1 cellular context compared by ENCODE assay signal in genomic region chr1:212040629-212041028, GRCh38.
TF ChIP-seq lines count a peak whose summit lies in the region.

No MANE protein-coding gene starts in this region.

TF ChIP-seq in SK-N-SH, 30 proteins besides CTCF, POLR2A, EP300 and RAD21 (continued from another document):
- TF ChIP-seq NFIC (IDR thresholded peaks at IDR 0.05; ENCODE audit: borderline replicate concordance) (no peak), FOXM1 (IDR thresholded peaks at IDR 0.05; ENCODE audit: low read depth) (no peak), SIN3A (IDR thresholded peaks at IDR 0.05; ENCODE audit: borderline replicate concordance, low read depth, low read length) (no peak), PBX3 (IDR thresholded peaks at IDR 0.05) (no peak), EZH2phosphoT487 (IDR thresholded peaks at IDR 0.05; ENCODE audit: borderline replicate concordance, low read depth) (no peak), GABPA (IDR thresholded peaks at IDR 0.05; ENCODE audit: low read depth) (no peak), RXRA (IDR thresholded peaks at IDR 0.05; ENCODE audit: borderline replicate concordance, low read depth) (no peak), REST (IDR thresholded peaks at IDR 0.05; ENCODE audit: low read depth, low read length) (no peak), SMC3 (IDR thresholded peaks at IDR 0.05; ENCODE audit: low read depth, low read length) (no peak)
- TF ChIP-seq, protein P1, sequence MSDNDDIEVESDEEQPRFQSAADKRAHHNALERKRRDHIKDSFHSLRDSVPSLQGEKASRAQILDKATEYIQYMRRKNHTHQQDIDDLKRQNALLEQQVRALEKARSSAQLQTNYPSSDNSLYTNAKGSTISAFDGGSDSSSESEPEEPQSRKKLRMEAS (IDR thresholded peaks at IDR 0.05; ENCODE audit: low read depth), result no peak
- TF ChIP-seq, protein P2, sequence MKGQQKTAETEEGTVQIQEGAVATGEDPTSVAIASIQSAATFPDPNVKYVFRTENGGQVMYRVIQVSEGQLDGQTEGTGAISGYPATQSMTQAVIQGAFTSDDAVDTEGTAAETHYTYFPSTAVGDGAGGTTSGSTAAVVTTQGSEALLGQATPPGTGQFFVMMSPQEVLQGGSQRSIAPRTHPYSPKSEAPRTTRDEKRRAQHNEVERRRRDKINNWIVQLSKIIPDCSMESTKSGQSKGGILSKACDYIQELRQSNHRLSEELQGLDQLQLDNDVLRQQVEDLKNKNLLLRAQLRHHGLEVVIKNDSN (IDR thresholded peaks at IDR 0.05; ENCODE audit: borderline replicate concordance, low read depth), result no peak
